26 cellular contexts compared by ENCODE assay signal in genomic region chr13:39058040-39058439, GRCh38.
"Had no signal": no experiment of that assay in that cellular context is flagged by ENCODE, and none has a peak within 500 bp of the region (broad histone marks: within the 10 kb centered on the region; RNA-seq: fewer than 3 reads in every experiment).

No MANE protein-coding gene starts in this region.

- H3K36me3 ChIP-seq: neural progenitor cell, ovary, right lobe of liver, sigmoid colon, thoracic aorta, thyroid gland, vagina had no signal

- H3K4me3 ChIP-seq: neural progenitor cell, ovary, psoas muscle, right lobe of liver, sigmoid colon, stomach, thoracic aorta, thyroid gland, tibial nerve, upper lobe of left lung, vagina had no signal

- FAIRE-seq: small intestine, urothelium cell line had no signal

- ATAC-seq: natural killer cell; psoas muscle; right cardiac atrium; right lobe of liver; stimulated activated effector memory CD8-positive, alpha-beta T cell treated with anti-CD3 and anti-CD28 coated beads, Interleukin-12 subunit alpha, Interleukin-12 subunit beta, amount 100 ng/mL, for 72 hours; stimulated activated naive B cell treated with anti-CD40 and anti-IgM and Interleukin-4, amounts not matched to agents 10 μg/mL and 1 μg/mL and 100 μg/mL, for 72 hours had no signal

- H2AFZ ChIP-seq: neural progenitor cell, parathyroid adenoma had no signal

- H3K9ac ChIP-seq: neural progenitor cell, parathyroid adenoma had no signal

- H3K27me3 ChIP-seq: neural progenitor cell, right lobe of liver, sigmoid colon, stomach, thyroid gland, tibial nerve, upper lobe of left lung, vagina had no signal

- DNase-seq: natural killer cell; occipital lobe; ovary; posterior cingulate gyrus; psoas muscle; right cardiac atrium; right lobe of liver; sigmoid colon; small intestine; stimulated activated CD4-positive, alpha-beta T cell treated with anti-CD3 and anti-CD28 coated beads, Interleukin-15, amount 100 ng/mL, for 24 hours; stimulated activated CD4-positive, alpha-beta T cell treated with anti-CD3 and anti-CD28 coated beads, Interleukin-2, amount 100 ng/mL, for 24 hours; stimulated activated CD4-positive, alpha-beta T cell treated with anti-CD3 and anti-CD28 coated beads, Interleukin-2, amount 100 ng/mL, for 48 hours; stimulated activated CD4-positive, alpha-beta T cell treated with anti-CD3 and anti-CD28 coated beads, Interleukin-4, amount 100 ng/mL, for 24 hours; stimulated activated naive B cell treated with anti-CD40 and anti-IgM and Interleukin-4, amounts not matched to agents 10 μg/mL and 1 μg/mL and 100 μg/mL, for 72 hours; stimulated activated naive CD4-positive, alpha-beta T cell treated with Interleukin-2 at 50 U/mL for 16 hours; stomach; thyroid gland; trophoblast cell; upper lobe of left lung had no signal

- H3K4me1 ChIP-seq: neural progenitor cell, parathyroid adenoma, psoas muscle, right lobe of liver, sigmoid colon, stomach, thyroid gland, tibial nerve, upper lobe of left lung, vagina had no signal

- H3K4me2 ChIP-seq: neural progenitor cell had no signal

- H3K79me2 ChIP-seq: parathyroid adenoma had no signal

- H3K27ac ChIP-seq: neural progenitor cell, ovary, parathyroid adenoma, psoas muscle, right lobe of liver, sigmoid colon, stomach, thoracic aorta, thyroid gland, tibial nerve, upper lobe of left lung, vagina had no signal

- H3K9me3 ChIP-seq: ovary, psoas muscle, right lobe of liver, stomach, thoracic aorta, thyroid gland, upper lobe of left lung, vagina had no signal
